23 cellular contexts compared by ENCODE assay signal in the genomic region with DNA sequence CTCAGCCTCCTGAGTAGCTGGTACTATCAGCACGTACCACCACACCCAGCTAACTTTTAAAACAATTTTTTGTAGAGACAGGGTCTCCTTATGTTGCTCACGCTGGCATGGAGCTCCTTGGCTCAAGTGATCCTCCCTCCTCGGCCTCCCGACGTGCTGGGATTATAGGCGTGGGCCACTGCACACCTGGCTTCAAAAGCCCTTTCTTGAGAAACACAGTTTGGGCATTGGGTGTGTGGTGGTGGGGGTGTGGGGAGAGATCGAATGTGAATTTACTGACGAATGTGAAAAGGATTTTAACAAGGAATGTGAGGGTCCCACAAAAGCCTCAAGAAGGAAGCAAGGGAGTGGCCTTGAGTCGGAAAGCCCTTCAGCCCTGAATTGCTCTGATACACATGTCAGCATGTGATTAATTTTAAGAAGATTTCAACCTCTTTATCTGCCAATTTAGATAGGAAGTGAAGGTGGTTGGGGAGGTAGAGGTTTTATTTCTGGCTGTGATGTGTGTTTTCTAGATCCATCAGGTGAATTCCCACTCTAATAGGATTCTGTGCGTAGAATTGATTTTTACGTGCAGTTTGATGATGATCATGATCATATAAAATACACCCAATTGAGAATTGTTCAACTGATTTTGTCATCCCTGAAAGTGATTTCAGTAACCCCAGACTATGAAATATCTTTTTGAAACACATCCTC. TPM values are rescaled to one million over a fixed set of nuclear protein-coding genes. Genes with fewer than 3 reads are reported as not detected.
DNase-seq lines count a peak whose midpoint lies in the region; ATAC-seq and TF ChIP-seq lines count a peak whose summit lies in the region.
"Had no signal": no experiment of that assay in that cellular context is flagged by ENCODE, and none has a peak within 500 bp of the region (broad histone marks: within the 10 kb centered on the region; RNA-seq: fewer than 3 reads in every experiment).

No MANE protein-coding gene starts in this region.

- TF ChIP-seq CTCF in MCF 10A (IDR thresholded peaks at IDR 0.05; ENCODE audit: unreplicated experiment) = no peak

- H3K27me3 Mint-ChIP-seq in T-helper 17 cell (no peaks in the 10 kb centered on the region), MCF 10A (ENCODE audit: insufficient read depth, unreplicated experiment) (no peaks in the 10 kb centered on the region)
- peaks cover 5% of the 10 kb centered on the region for H3K27me3 Mint-ChIP-seq in activated naive CD8-positive, alpha-beta T cell treated with anti-CD3 and anti-CD28 coated beads, Interleukin-2, amount 50 U/mL, for 24 hours

- POLR2A ChIA-PET in MCF 10A (lab: Yijun Ruan, JAX) = interaction anchor here (0.6 kb wide), 1 partner anchor 408 kb away, joined by 3 read pairs; no protein-coding TSS in a partner anchor

- intact Hi-C loops in MCF 10A (cut with micrococcal nuclease) = no loop called here

- no peaks in the 10 kb centered on the region for H3K9me3 Mint-ChIP-seq in activated naive CD8-positive, alpha-beta T cell treated with anti-CD3 and anti-CD28 coated beads, Interleukin-2, amount 50 U/mL, for 24 hours
- H3K9me3 Mint-ChIP-seq in MCF 10A (ENCODE audit: unreplicated experiment) = no peaks in the 10 kb centered on the region

- peak; percentile 56 for ATAC-seq in T-helper 17 cell
- no peak for ATAC-seq in activated naive CD8-positive, alpha-beta T cell treated with anti-CD3 and anti-CD28 coated beads, Interleukin-2, amount 50 U/mL, for 24 hours
- no peak for ATAC-seq in HG03378 (IDR thresholded peaks at IDR 0.05; ENCODE audit: unreplicated experiment)
- ATAC-seq in GM18868 (IDR thresholded peaks at IDR 0.05; ENCODE audit: unreplicated experiment) = no peak
- ATAC-seq: foreskin keratinocyte had no signal

- H3K4me3 Mint-ChIP-seq in T-helper 17 cell (peak overlapping the region; percentile 94), MCF 10A (ENCODE audit: unreplicated experiment) (no peak overlapping the region)
- peak overlapping the region; percentile 79 for H3K4me3 Mint-ChIP-seq in activated naive CD8-positive, alpha-beta T cell treated with anti-CD3 and anti-CD28 coated beads, Interleukin-2, amount 50 U/mL, for 24 hours

- peak; percentile 27 for DNase-seq in stimulated activated CD4-positive, alpha-beta T cell treated with anti-CD3 and anti-CD28 coated beads, Interleukin-4, amount 100 ng/mL, for 24 hours
- no peak for DNase-seq in stimulated activated CD4-positive, alpha-beta T cell treated with anti-CD3 and anti-CD28 coated beads, Interleukin-4, amount 100 ng/mL, for 1 hour
- no peak for DNase-seq in T-helper 17 cell
- DNase-seq in activated naive CD8-positive, alpha-beta T cell treated with anti-CD3 and anti-CD28 coated beads, Interleukin-2, amount 50 U/mL, for 24 hours = no peak
- DNase-seq in MCF 10A (ENCODE audit: unreplicated experiment) = no peak
- DNase-seq: Caco-2, dorsolateral prefrontal cortex, foreskin keratinocyte, GM23248, hippocampal formation, islet precursor cell, Kasumi-1, NCI-H1092 treated with DMSO at 0.1 percent for 48 hours, NCI-H2107, NCI-H510A, transverse colon had no signal

- H3K36me3 Mint-ChIP-seq in T-helper 17 cell (ENCODE audit: low read depth) = peaks cover 4% of the 10 kb centered on the region
- peaks cover 12% of the 10 kb centered on the region for H3K36me3 Mint-ChIP-seq in activated naive CD8-positive, alpha-beta T cell treated with anti-CD3 and anti-CD28 coated beads, Interleukin-2, amount 50 U/mL, for 24 hours (ENCODE audit: low read depth)
- H3K36me3 Mint-ChIP-seq in MCF 10A (ENCODE audit: insufficient read depth, unreplicated experiment) = no peaks in the 10 kb centered on the region

- H3K9me3 ChIP-seq in T-helper 17 cell (ENCODE audit: control insufficient read depth, low read length, poor library complexity, severe bottlenecking) = no peaks in the 10 kb centered on the region
- H3K9me3 ChIP-seq: Caco-2, right atrium auricular region, transverse colon had no signal

- CTCF ChIA-PET in MCF 10A (lab: Yijun Ruan, JAX) = interaction anchor here (0.6 to 0.7 kb wide), 2 partner anchors 121 to 821 kb away, joined by 3 to 4 read pairs; no protein-coding TSS in a partner anchor

- H3K27ac Mint-ChIP-seq in T-helper 17 cell (peak overlapping the region; percentile 99), MCF 10A (ENCODE audit: low read depth, unreplicated experiment) (no peak overlapping the region)
- H3K27ac Mint-ChIP-seq in activated naive CD8-positive, alpha-beta T cell treated with anti-CD3 and anti-CD28 coated beads, Interleukin-2, amount 50 U/mL, for 24 hours = peak overlapping the region; percentile 72

- H3K4me1 Mint-ChIP-seq in T-helper 17 cell (peaks cover 56% of the 10 kb centered on the region), MCF 10A (ENCODE audit: insufficient read depth, unreplicated experiment) (no peaks in the 10 kb centered on the region)
- H3K4me1 Mint-ChIP-seq in activated naive CD8-positive, alpha-beta T cell treated with anti-CD3 and anti-CD28 coated beads, Interleukin-2, amount 50 U/mL, for 24 hours = peaks cover 56% of the 10 kb centered on the region

- no TSS peak for BruUV-seq in MCF 10A (replicated peaks; lab: Mats Ljungman, UMichigan)

RNA-seq across cellular contexts. Expression of gene CCR4, which starts 1.1 kb away (rescaled TPM):
- total RNA-seq in T-helper 17 cell (100 to 1,000 TPM; 117 to 149 TPM), MCF 10A (2022) (not detected in 2 replicates)
- total RNA-seq: Caco-2, epithelial cell of proximal tubule, foreskin keratinocyte, GM23248, HT-29, lung microvascular endothelial cell, osteoblast had no signal

Comparison
In these comparisons a context has a peak if more than half of its experiments do, and no peak if none do; other contexts are left out.
1. RNA of gene CCR4, which starts 1.1 kb away (total RNA-seq): 117 to 149 TPM in T-helper 17 cell; not detected in MCF 10A; every median in the first group is over 100 times any median in the second.